22 cellular contexts compared by ENCODE assay signal in genomic region chr4:25900310-25900709, GRCh38. TPM values are rescaled to one million over a fixed set of nuclear protein-coding genes. Genes with fewer than 3 reads are reported as not detected.
A peak's percentile ranks its signal among the peaks of the same experiment; 100 is the strongest.
DNase-seq lines count a peak whose midpoint lies in the region; ATAC-seq and TF ChIP-seq lines count a peak whose summit lies in the region.
"Had no signal": no experiment of that assay in that cellular context is flagged by ENCODE, and none has a peak within 500 bp of the region (broad histone marks: within the 10 kb centered on the region; RNA-seq: fewer than 3 reads in every experiment).

No MANE protein-coding gene starts in this region.

- no peak for ATAC-seq in GM21737 (IDR thresholded peaks at IDR 0.05; ENCODE audit: unreplicated experiment)
- ATAC-seq in GM21619 (IDR thresholded peaks at IDR 0.05; ENCODE audit: unreplicated experiment), result no peak
- ATAC-seq in heart right ventricle, result no peak

- H3K9me3 ChIP-seq in heart right ventricle, result no peaks in the 10 kb centered on the region
- H3K9me3 ChIP-seq: MG63, Peyer's patch had no signal

- peaks cover 4% of the 10 kb centered on the region for H3K27me3 Mint-ChIP-seq in T-helper 2 cell treated with Interferon-gamma antibody and Interleukin-4, amounts not matched to agents 5 μg/mL and 100 μg/mL, for 36 hours (ENCODE audit: low read depth)
- H3K27me3 Mint-ChIP-seq in HFFc6 (ENCODE audit: insufficient read depth), result peaks cover 21% of the 10 kb centered on the region

- intact Hi-C loops in heart right ventricle (cut with DNase I), result no loop called here

- peaks cover 0 to 6% (median 0%) of the 10 kb centered on the region in 9 donors for H3K4me1 ChIP-seq in heart right ventricle

- H3K27ac Mint-ChIP-seq in T-helper 2 cell treated with Interferon-gamma antibody and Interleukin-4, amounts not matched to agents 5 μg/mL and 100 μg/mL, for 36 hours, result no peak overlapping the region
- H3K27ac Mint-ChIP-seq in HFFc6, result no peak overlapping the region

- no peak for DNase-seq in T-helper 2 cell treated with Interferon-gamma antibody and Interleukin-4, amounts not matched to agents 5 μg/mL and 100 μg/mL, for 36 hours (ENCODE audit: low spot score)
- DNase-seq in T-helper 2 cell, result no peak
- DNase-seq in HFFc6, result peak; percentile 23
- peak; percentile 11 for DNase-seq in RPMI7951 (ENCODE audit: low read depth)
- peak; percentile 25 for DNase-seq in fibroblast of the aortic adventitia (ENCODE audit: low read depth)
- no peak for DNase-seq in heart right ventricle
- DNase-seq: AML-193, DMS79 treated with DMSO at 0.1 percent for 48 hours, GDM1, MG63, NCI-H1048, NCI-H1436, NCI-H2029, NCI-H345, NCI-H526, Peyer's patch, Right ventricle myocardium superior had no signal

- H3K9me3 Mint-ChIP-seq in T-helper 2 cell treated with Interferon-gamma antibody and Interleukin-4, amounts not matched to agents 5 μg/mL and 100 μg/mL, for 36 hours, result no peaks in the 10 kb centered on the region
- no peaks in the 10 kb centered on the region for H3K9me3 Mint-ChIP-seq in HFFc6
- H3K9me3 Mint-ChIP-seq: CD14-positive monocyte had no signal

- no peaks in the 10 kb centered on the region for H3K36me3 ChIP-seq in heart right ventricle
- H3K36me3 ChIP-seq: MG63, Peyer's patch had no signal

- no peak for TF ChIP-seq CTCF in HFFc6 (IDR thresholded peaks at IDR 0.05)
- no peak for TF ChIP-seq CTCF in fibroblast of the aortic adventitia (IDR thresholded peaks at IDR 0.05; ENCODE audit: insufficient read depth, low read length)
- TF ChIP-seq CTCF in heart right ventricle (IDR thresholded peaks at IDR 0.05), result no peak

- 75 to 85% methylated on average over 1 of the region's 1 CpG for WGBS in heart right ventricle, 2 donors

- H3K4me3 ChIP-seq in fibroblast of the aortic adventitia (ENCODE audit: low read depth, low read length), result no peak overlapping the region
- H3K4me3 ChIP-seq in heart right ventricle, result no peak overlapping the region
- H3K4me3 ChIP-seq: MG63, Peyer's patch had no signal

- H3K36me3 Mint-ChIP-seq in T-helper 2 cell treated with Interferon-gamma antibody and Interleukin-4, amounts not matched to agents 5 μg/mL and 100 μg/mL, for 36 hours (ENCODE audit: low read depth), result no peaks in the 10 kb centered on the region
- no peaks in the 10 kb centered on the region for H3K36me3 Mint-ChIP-seq in HFFc6 (ENCODE audit: low read depth)
- H3K36me3 Mint-ChIP-seq: CD14-positive monocyte had no signal

- H3K27me3 ChIP-seq in heart right ventricle, result no peaks in the 10 kb centered on the region
- H3K27me3 ChIP-seq: MG63, Peyer's patch had no signal

- H3K4me3 Mint-ChIP-seq in T-helper 2 cell treated with Interferon-gamma antibody and Interleukin-4, amounts not matched to agents 5 μg/mL and 100 μg/mL, for 36 hours, result peak overlapping the region; percentile 1
- H3K4me3 Mint-ChIP-seq in HFFc6, result no peak overlapping the region
- H3K4me3 Mint-ChIP-seq: CD14-positive monocyte had no signal

- no peak overlapping the region for H3K27ac ChIP-seq in heart right ventricle
- H3K27ac ChIP-seq: 22Rv1, KMS-11, Peyer's patch had no signal

- peaks cover 6% of the 10 kb centered on the region for H3K4me1 Mint-ChIP-seq in T-helper 2 cell treated with Interferon-gamma antibody and Interleukin-4, amounts not matched to agents 5 μg/mL and 100 μg/mL, for 36 hours (ENCODE audit: low read depth)
- peaks cover 32% of the 10 kb centered on the region for H3K4me1 Mint-ChIP-seq in HFFc6 (ENCODE audit: low read depth)

RNA-seq across cellular contexts. Expression of gene SMIM20, which starts 13.7 kb away (rescaled TPM):
- total RNA-seq in HFFc6 (2021; fragmentation: NEBNext Ultra II Directional; extraction: Animal tissue kit (Norgen Biotek cat#: 25700)), result 10 to 100 TPM; 18.9 to 26.7 (median 22.0) TPM
- 45.7 and 49.3 TPM in 2 replicates for total RNA-seq in RPMI7951 (2014; rRNA removed; shearing (Covaris generic))
- total RNA-seq in fibroblast of the aortic adventitia (ENCODE audit: low replicate concordance), result 40.3 and 46.0 TPM in 2 replicates
- 10 to 100 TPM; 31.6 to 48.5 (median 44.1) TPM for total RNA-seq in heart right ventricle
- 10 to 100 TPM; 27.4 to 32.9 TPM for polyA plus RNA-seq in heart right ventricle

RNA-seq across cellular contexts. Expression of gene SEL1L3, which starts 37.5 kb away (rescaled TPM):
- total RNA-seq in HFFc6 (2021; fragmentation: NEBNext Ultra II Directional; extraction: Animal tissue kit (Norgen Biotek cat#: 25700)), result 10 to 100 TPM; 24.5 to 35.4 (median 31.1) TPM
- 1.2 and 1.6 TPM in 2 replicates for total RNA-seq in RPMI7951 (2014; rRNA removed; shearing (Covaris generic))
- total RNA-seq in fibroblast of the aortic adventitia (ENCODE audit: low replicate concordance) (13.7 and 83.5 TPM in 2 replicates), heart right ventricle (1 to 10 TPM; 2.5 to 9.8 (median 3.7) TPM)
- 1 to 10 TPM; 1.4 to 2.5 TPM for polyA plus RNA-seq in heart right ventricle

Comparison
In these comparisons a context has a peak if more than half of its experiments do, and no peak if none do; other contexts are left out.
1. DNase-seq: peak in HFFc6 (single experiment), RPMI7951 (single experiment) and fibroblast of the aortic adventitia (single experiment); none in T-helper 2 cell treated with Interferon-gamma antibody and Interleukin-4, amounts not matched to agents 5 μg/mL and 100 μg/mL, for 36 hours (single experiment), T-helper 2 cell (0 of 5) and heart right ventricle (0 of 2).